8 cellular contexts compared by ENCODE assay signal in genomic region chr11:59142530-59143507, GRCh38. TPM values are rescaled to one million over a fixed set of nuclear protein-coding genes. Genes with fewer than 3 reads are reported as not detected.
DNase-seq lines count a peak whose midpoint lies in the region; ATAC-seq and TF ChIP-seq lines count a peak whose summit lies in the region.

Gene FAM111A (plus strand): TSS chr11:59142856. CDS start chr11:59148873, 6,017 bp downstream.

- ATAC-seq in GM21576 (IDR thresholded peaks at IDR 0.05; ENCODE audit: unreplicated experiment), result peak; percentile 65
- ATAC-seq in stimulated activated naive CD8-positive, alpha-beta T cell treated with anti-CD3 and anti-CD28 coated beads, Interleukin-15, amount 100 ng/mL, for 72 hours, result peak; percentile 80

- DNase-seq in DMS79 (lab: John Stamatoyannopoulos, UW) (peak; percentile 94), SIG-M5 (lab: John Stamatoyannopoulos, UW) (peak; percentile 26), activated gamma-delta T cell (lab: John Stamatoyannopoulos, UW) (peak; percentile 73), foreskin fibroblast (peak; percentile 86 to 94)
- DNase-seq in Jurkat, Clone E6-1 (ENCODE audit: low read depth, low spot score), result peak; percentile 87
- DNase-seq in stimulated activated naive CD8-positive, alpha-beta T cell treated with anti-CD3 and anti-CD28 coated beads, Interleukin-15, amount 100 ng/mL, for 72 hours, result peak; percentile 79 to 83

- H3K79me2 ChIP-seq in neural cell (replicated peaks; ENCODE audit: insufficient read depth, low read length), result no peaks in the 10 kb centered on the region

- H3K9me3 Mint-ChIP-seq in stimulated activated naive CD8-positive, alpha-beta T cell treated with anti-CD3 and anti-CD28 coated beads, Interleukin-15, amount 100 ng/mL, for 72 hours, result no peaks in the 10 kb centered on the region

- H4K20me1 ChIP-seq in neural cell (ENCODE audit: insufficient read depth), result no peaks in the 10 kb centered on the region

- no peaks in the 10 kb centered on the region for H3K36me3 ChIP-seq in neural cell (ENCODE audit: insufficient read depth, low read length)

- peak; percentile 50 for TF ChIP-seq RAD21 in neural cell (conservative IDR thresholded peaks at IDR 0.05)

- peak; percentile 8 for TF ChIP-seq CTCF in foreskin fibroblast (IDR thresholded peaks at IDR 0.05; ENCODE audit: low read depth, low read length)
- TF ChIP-seq CTCF in neural cell (IDR thresholded peaks at IDR 0.05; ENCODE audit: poor library complexity, severe bottlenecking), result peak; percentile 71

- H3K27me3 Mint-ChIP-seq in stimulated activated naive CD8-positive, alpha-beta T cell treated with anti-CD3 and anti-CD28 coated beads, Interleukin-15, amount 100 ng/mL, for 72 hours, result no peaks in the 10 kb centered on the region

- peak within 1 kb of the TSS; percentile 5 for H2AFZ ChIP-seq in neural cell (ENCODE audit: low read depth, low read length)

- H3K27ac ChIP-seq in neural cell (ENCODE audit: low read length), result no peak within 1 kb of the TSS

- H3K4me3 Mint-ChIP-seq in stimulated activated naive CD8-positive, alpha-beta T cell treated with anti-CD3 and anti-CD28 coated beads, Interleukin-15, amount 100 ng/mL, for 72 hours, result peak within 1 kb of the TSS; percentile 86 to 95

- TF ChIP-seq EP300 in neural cell (conservative IDR thresholded peaks at IDR 0.05; ENCODE audit: poor library complexity, severe bottlenecking), result no peak

- no peaks in the 10 kb centered on the region for H3F3A ChIP-seq in neural cell (ENCODE audit: insufficient read depth, low read length, poor library complexity, severe bottlenecking)

- H3K4me1 Mint-ChIP-seq in stimulated activated naive CD8-positive, alpha-beta T cell treated with anti-CD3 and anti-CD28 coated beads, Interleukin-15, amount 100 ng/mL, for 72 hours, result peaks cover 56% of the 10 kb centered on the region

- H3K9ac ChIP-seq in neural cell (ENCODE audit: low read length), result peak within 1 kb of the TSS; percentile 6

- H3K27me3 ChIP-seq in neural cell (ENCODE audit: insufficient read depth, low read depth, low read length), result peaks cover 28% of the 10 kb centered on the region

- H3K4me2 ChIP-seq in neural cell (ENCODE audit: low read length), result peak within 1 kb of the TSS; percentile 38

- H3K9me3 ChIP-seq in neural cell (ENCODE audit: low read length), result no peaks in the 10 kb centered on the region

- peak within 1 kb of the TSS; percentile 74 for H3K4me3 ChIP-seq in Jurkat, Clone E6-1 (ENCODE audit: low read length)
- H3K4me3 ChIP-seq in foreskin fibroblast (ENCODE audit: low read depth in 1 of 2, low read length in 2 of 2), result peak within 1 kb of the TSS; percentile 85 to 96
- peak within 1 kb of the TSS; percentile 73 for H3K4me3 ChIP-seq in neural cell (ENCODE audit: low read length)

- no peaks in the 10 kb centered on the region for H3K9me2 ChIP-seq in neural cell (ENCODE audit: insufficient read depth, low read length)

- H3K27ac Mint-ChIP-seq in stimulated activated naive CD8-positive, alpha-beta T cell treated with anti-CD3 and anti-CD28 coated beads, Interleukin-15, amount 100 ng/mL, for 72 hours, result peak within 1 kb of the TSS; percentile 97 to 98

TF ChIP-seq in neural cell, 6 proteins besides CTCF, POLR2A, EP300 and RAD21:
- peak; percentile 73 for TF ChIP-seq SMC3 (conservative IDR thresholded peaks at IDR 0.05; ENCODE audit: poor library complexity)
- no peak for TF ChIP-seq TAF1 (IDR thresholded peaks at IDR 0.05; ENCODE audit: low read depth)
- peak; percentile 31 for TF ChIP-seq MXI1 (conservative IDR thresholded peaks at IDR 0.05; ENCODE audit: poor library complexity, severe bottlenecking)

RNA-seq across cellular contexts. Expression of gene FAM111A, which starts in this region (rescaled TPM):
- polyA plus RNA-seq in Jurkat, Clone E6-1 (2012; ENCODE audit: insufficient read depth, insufficient read length), result 65.8 TPM
- polyA plus RNA-seq in neural cell, result 0.88 and 3.2 TPM in 2 replicates
- polyA minus RNA-seq in neural cell, result 0.12 TPM in 1 of 2 replicates, not detected in the other

Comparison
In these comparisons a context has a peak if more than half of its experiments do, and no peak if none do; other contexts are left out.
1. DNase-seq: peak in every context shown above with its lines; median percentile 94 in DMS79; 90 in foreskin fibroblast; 87 in Jurkat, Clone E6-1; 81 in stimulated activated naive CD8-positive, alpha-beta T cell treated with anti-CD3 and anti-CD28 coated beads, Interleukin-15, amount 100 ng/mL, for 72 hours; 73 in activated gamma-delta T cell; 26 in SIG-M5.